In genomic region chr1:24790490-24790889, GRCh38 we compare ENCODE assay signal across 16 cellular contexts. TPM values are rescaled to one million over a fixed set of nuclear protein-coding genes. Genes with fewer than 3 reads are reported as not detected.
DNase-seq lines count a peak whose midpoint lies in the region; ATAC-seq and TF ChIP-seq lines count a peak whose summit lies in the region.
"Had no signal": no experiment of that assay in that cellular context is flagged by ENCODE, and none has a peak within 500 bp of the region (broad histone marks: within the 10 kb centered on the region; RNA-seq: fewer than 3 reads in every experiment).

No MANE protein-coding gene starts in this region.

- no TSS peak for BruUV-seq in IMR-90 (replicated peaks; lab: Mats Ljungman, UMichigan)

- H3K27ac ChIP-seq in IMR-90 (ENCODE audit: insufficient read depth, low read length) (peak overlapping the region; percentile 7; the same call in 1 of the 2 replicates), esophagus muscularis mucosa (replicated peaks in 1 of 4) (peak overlapping the region; percentile 12 to 39 (median 14)), right lobe of liver (peak overlapping the region in 1 of 3 donors; percentile 45)
- H3K27ac ChIP-seq: A549, BLaER1 had no signal

- H2AFZ ChIP-seq in IMR-90 (replicated peaks; ENCODE audit: low read length, poor library complexity): no peak overlapping the region

- TF ChIP-seq CTCF in IMR-90 (conservative IDR thresholded peaks at IDR 0.05; ENCODE audit: low read depth, low read length) (no peak), esophagus muscularis mucosa (IDR thresholded peaks at IDR 0.05) (no peak), right lobe of liver (IDR thresholded peaks at IDR 0.05) (no peak)

- TF ChIP-seq RAD21 in IMR-90 (IDR thresholded peaks at IDR 0.05; ENCODE audit: low read length): no peak

- H3K27me3 ChIP-seq in IMR-90 (ENCODE audit: control insufficient read depth, insufficient read depth, low read length) (no peaks in the 10 kb centered on the region), esophagus muscularis mucosa (no peaks in the 10 kb centered on the region), right lobe of liver (no peaks in the 10 kb centered on the region)
- H3K27me3 ChIP-seq: BLaER1 had no signal

- H4K5ac ChIP-seq in IMR-90 (ENCODE audit: low read depth, low read length): no peak overlapping the region

- POLR2A ChIA-PET in IMR-90 (lab: Charles Lee; ENCODE audit: unreplicated experiment): no interaction called here

- H3K18ac ChIP-seq in IMR-90 (ENCODE audit: low read depth, low read length): no peak overlapping the region

- peak overlapping the region in 1 of 2 experiments; percentile 24; a peak in 1 of 4 replicates for H4K8ac ChIP-seq in IMR-90 (ENCODE audit: low read depth in 2 of 2, low read length in 2 of 2)

- in situ Hi-C loops in IMR-90 (cut with MboI; ENCODE audit: low sequenced_read_pairs): no loop called here

- TF ChIP-seq POLR2A in IMR-90 (IDR thresholded peaks at IDR 0.05; ENCODE audit: low read depth, low read length) (no peak), esophagus muscularis mucosa (IDR thresholded peaks at IDR 0.05; ENCODE audit: low read depth) (no peak), right lobe of liver (IDR thresholded peaks at IDR 0.05) (no peak)

- peaks cover 10% of the 10 kb centered on the region for H3K9me1 ChIP-seq in IMR-90 (ENCODE audit: insufficient read depth, low read length)

- H3K36me3 ChIP-seq in IMR-90 (ENCODE audit: control insufficient read depth, insufficient read depth, low read length) (peaks cover 6% of the 10 kb centered on the region), esophagus muscularis mucosa (no peaks in the 10 kb centered on the region), right lobe of liver (no peaks in the 10 kb centered on the region)

- CTCF ChIA-PET in IMR-90 (lab: Yijun Ruan, JAX): no interaction called here

- no peaks in the 10 kb centered on the region for H3K9me3 ChIP-seq in IMR-90 (ENCODE audit: control insufficient read depth, insufficient read depth, low read length)
- H3K9me3 ChIP-seq in esophagus muscularis mucosa: no peaks in the 10 kb centered on the region
- no peaks in the 10 kb centered on the region for H3K9me3 ChIP-seq in right lobe of liver
- H3K9me3 ChIP-seq: A549, Caco-2 had no signal

- H3K14ac ChIP-seq in IMR-90 (replicated peaks; ENCODE audit: low read depth, low read length): 0 out of 2 replicates have a peak overlapping the region, but pooled peaks have one; percentile 14

- peaks cover 86% of the 10 kb centered on the region for H4K20me1 ChIP-seq in IMR-90 (ENCODE audit: insufficient read depth, low read length)

- H3K4me1 ChIP-seq in IMR-90 (ENCODE audit: control insufficient read depth, insufficient read depth, low read length) (peaks cover 12% of the 10 kb centered on the region), esophagus muscularis mucosa (peaks cover 39 to 88% (median 74%) of the 10 kb centered on the region in 4 donors), right lobe of liver (peaks cover 0 to 75% (median 14%) of the 10 kb centered on the region in 4 donors)
- H3K4me1 ChIP-seq: Caco-2 had no signal

- no peak for TF ChIP-seq EP300 in esophagus muscularis mucosa (IDR thresholded peaks at IDR 0.05)

- H2AK5ac ChIP-seq in IMR-90 (ENCODE audit: low read depth, low read length): no peak overlapping the region

- 0 out of 2 replicates have a peak overlapping the region, but pooled peaks have one; percentile 3 for H4K91ac ChIP-seq in IMR-90 (ENCODE audit: insufficient read depth, low read depth, low read length)

- H2AK9ac ChIP-seq in IMR-90 (replicated peaks; ENCODE audit: low read depth, low read length, poor library complexity): no peak overlapping the region

- H2BK5ac ChIP-seq in IMR-90 (ENCODE audit: low read depth, low read length, poor library complexity, severe bottlenecking): peak overlapping the region; percentile 46

- no peak overlapping the region for H3K9ac ChIP-seq in IMR-90 (ENCODE audit: low read depth, low read length)
- H3K9ac ChIP-seq: BLaER1 had no signal

- dilution Hi-C loops in IMR-90 (cut with HindIII; ENCODE audit: low sequenced_read_pairs, unreplicated experiment): no loop called here

- no peak overlapping the region for H3K4me2 ChIP-seq in IMR-90 (ENCODE audit: low read depth, low read length)
- H3K4me2 ChIP-seq: A549, BLaER1 had no signal

- no peak overlapping the region for H2BK120ac ChIP-seq in IMR-90 (ENCODE audit: low read depth, low read length)

- peak overlapping the region; percentile 93; the same call in 1 of the 2 replicates for H3K23ac ChIP-seq in IMR-90 (ENCODE audit: low read depth, low read length)

- H2BK15ac ChIP-seq in IMR-90 (ENCODE audit: low read depth, low read length): no peak overlapping the region

- intact Hi-C loops in IMR-90 (cut with micrococcal nuclease) (no loop called here), esophagus muscularis mucosa (cut with DNase I) (no loop called here), right lobe of liver (cut with DNase I) (no loop called here)

- H3K4me3 ChIP-seq in IMR-90 (ENCODE audit: insufficient read depth, low read depth, low read length) (no peak overlapping the region), esophagus muscularis mucosa (no peak overlapping the region), right lobe of liver (no peak overlapping the region)
- H3K4me3 ChIP-seq: A549, BLaER1 had no signal

- no peak overlapping the region for H2BK20ac ChIP-seq in IMR-90 (ENCODE audit: low read depth, low read length)

- no peak for ATAC-seq in IMR-90 (ENCODE audit: low read depth)
- peak; percentile 48 to 88 (median 82) for ATAC-seq in right lobe of liver
- ATAC-seq in GM18502 (IDR thresholded peaks at IDR 0.05; ENCODE audit: poor library complexity, unreplicated experiment): no peak
- ATAC-seq: A549 had no signal

- DNase-seq in IMR-90 (no peak), esophagus muscularis mucosa (ENCODE audit: extremely low spot score) (no peak), right lobe of liver (peak in 2 of 3 donors; percentile 68 to 77), cerebellum (ENCODE audit: low spot score) (no peak), NCI-H2107 (lab: John Stamatoyannopoulos, UW) (no peak), iPS-NIHi11 (ENCODE audit: low spot score) (no peak)
- DNase-seq: Caco-2; CD8-positive, alpha-beta memory T cell; DND-41; GDM1; GOT3; H9; KBM-7 had no signal

- H3K4ac ChIP-seq in IMR-90 (ENCODE audit: low read depth, low read length): no peak overlapping the region

- H3K79me1 ChIP-seq in IMR-90 (ENCODE audit: low read depth in 1 of 2, low read length in 2 of 2): peaks cover 0 to 42% of the 10 kb centered on the region in 2 experiments; a peak in 2 of 4 replicates

- no peak overlapping the region for H3K56ac ChIP-seq in IMR-90 (ENCODE audit: extremely low read depth, insufficient read depth, low read length)

TF ChIP-seq in IMR-90, 13 proteins besides CTCF, POLR2A, EP300 and RAD21:
- no peak for TF ChIP-seq ELK1 (IDR thresholded peaks at IDR 0.05; ENCODE audit: borderline replicate concordance, low read depth, low read length)
- no peak for TF ChIP-seq MAFK (IDR thresholded peaks at IDR 0.05; ENCODE audit: low read depth, low read length)
- TF ChIP-seq SMC3 (IDR thresholded peaks at IDR 0.05; ENCODE audit: low read depth, low read length): no peak
- TF ChIP-seq RCOR1 (IDR thresholded peaks at IDR 0.05; ENCODE audit: insufficient replicate concordance, low read length): no peak
- TF ChIP-seq FOS (IDR thresholded peaks at IDR 0.05; ENCODE audit: low read depth, low read length): no peak

RNA-seq across cellular contexts. Expression of gene CLIC4, which starts 45.2 kb away (rescaled TPM):
- total RNA-seq in IMR-90 (2012; rRNA removed) (392 and 524 TPM in 2 replicates), esophagus muscularis mucosa (100 to 1,000 TPM; 375 to 606 (median 595) TPM), right lobe of liver (10 to 100 TPM; 35.0 to 63.6 (median 44.3) TPM), cerebellum (76.4 TPM)
- 194 and 242 TPM in 2 replicates for polyA plus RNA-seq in IMR-90 (2012; rRNA removed)
- polyA plus RNA-seq in IMR-90 (2012; cell fraction: cytosol; rRNA removed): 181 and 264 TPM in 2 replicates
- polyA plus RNA-seq in IMR-90 (2012; cell fraction: nucleus; rRNA removed; ENCODE audit: low replicate concordance): 149 and 183 TPM in 2 replicates

Comparison
In these comparisons a context has a peak if more than half of its experiments do, and no peak if none do; other contexts are left out.
1. ATAC-seq: peak in right lobe of liver (4 of 4); none in IMR-90 (single experiment) and GM18502 (single experiment).
2. DNase-seq: peak in right lobe of liver (2 of 3); none in IMR-90 (single experiment), esophagus muscularis mucosa (single experiment), cerebellum (single experiment), NCI-H2107 (single experiment) and iPS-NIHi11 (single experiment).